ENCODE assay signal across 22 cellular contexts in the genomic region with DNA sequence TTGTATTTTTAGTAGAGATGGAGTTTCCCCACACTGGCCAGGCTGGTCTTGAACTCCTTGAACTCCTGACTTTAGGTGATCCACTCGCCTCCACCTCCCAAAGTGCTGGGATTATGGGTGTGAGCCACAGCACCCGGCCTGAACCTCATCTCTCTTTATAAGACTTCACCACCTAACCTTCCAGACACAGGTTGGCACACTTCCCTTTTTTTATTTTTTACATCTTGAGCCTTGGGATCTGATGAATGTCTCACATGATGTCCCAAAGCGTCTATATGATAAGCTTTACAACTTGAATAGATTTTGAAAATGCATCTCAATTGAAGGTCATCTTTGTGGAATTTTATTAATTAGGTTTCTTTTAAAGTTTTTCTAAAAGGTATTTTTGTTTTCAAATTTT.
DNase-seq lines count a peak whose midpoint lies in the region; ATAC-seq and TF ChIP-seq lines count a peak whose summit lies in the region.
"Had no signal": no experiment of that assay in that cellular context is flagged by ENCODE, and none has a peak within 500 bp of the region (broad histone marks: within the 10 kb centered on the region; RNA-seq: fewer than 3 reads in every experiment).

No MANE protein-coding gene starts in this region.

- POLR2A ChIA-PET in activated CD8-positive, alpha-beta T cell treated with anti-CD3 and anti-CD28 coated beads, Interleukin-2, amount 10 ng/mL, durations not matched to agents 7 days and 5 days (lab: Charles Lee): no interaction called here

- 71 to 82% (median 78%) methylated on average over 3 of the region's 3 CpGs for WGBS in heart left ventricle, 4 donors
- 60 to 70% (median 66%) methylated on average over 3 of the region's 3 CpGs for WGBS in adrenal gland, 4 donors
- 81% methylated on average over 3 of the region's 3 CpGs for WGBS in hepatocyte (ENCODE audit: low lambda C conversion rate, missing lambda C conversion rate)

- H3K9me3 Mint-ChIP-seq in progenitor cell of endocrine pancreas (ENCODE audit: low read depth): no peaks in the 10 kb centered on the region
- no peaks in the 10 kb centered on the region for H3K9me3 Mint-ChIP-seq in activated CD8-positive, alpha-beta T cell treated with anti-CD3 and anti-CD28 coated beads, Interleukin-2, amount 10 ng/mL, durations not matched to agents 7 days and 5 days (ENCODE audit: insufficient read depth)

- DNase-seq in heart left ventricle (no peak), Right ventricle myocardium inferior (ENCODE audit: missing footprints) (no peak), adrenal gland (no peak), hepatocyte (ENCODE audit: low spot score) (no peak), progenitor cell of endocrine pancreas (ENCODE audit: low spot score, unreplicated experiment) (no peak), SK-N-DZ (ENCODE audit: low spot score) (no peak), globus pallidus (ENCODE audit: low spot score) (no peak)
- no peak for DNase-seq in activated CD8-positive, alpha-beta T cell treated with anti-CD3 and anti-CD28 coated beads, Interleukin-2, amount 10 ng/mL, durations not matched to agents 7 days and 5 days
- DNase-seq: 8988T, COR-L47, GDM1, GM23248, HCEC 1CT, IMR-90, Karpas-422, MG63, NCI-H1092, NCI-H146, NCI-H2029 treated with DMSO at 0.1 percent for 48 hours, NCI-H2171 treated with DMSO at 0.1 percent for 48 hours, NCI-H526 treated with DMSO at 0.1 percent for 48 hours had no signal

- H3K36me3 ChIP-seq in heart left ventricle: no peaks in the 10 kb centered on the region
- H3K36me3 ChIP-seq in adrenal gland (replicated peaks in 1 of 2): no peaks in the 10 kb centered on the region
- H3K36me3 ChIP-seq in hepatocyte (replicated peaks; ENCODE audit: insufficient read depth, low read depth): no peaks in the 10 kb centered on the region
- H3K36me3 ChIP-seq: MG63 had no signal

- TF ChIP-seq POLR2A in heart left ventricle (IDR thresholded peaks at IDR 0.05) (no peak), adrenal gland (IDR thresholded peaks at IDR 0.05) (no peak)

- H3K4me3 Mint-ChIP-seq in progenitor cell of endocrine pancreas (ENCODE audit: low read depth): no peak overlapping the region
- H3K4me3 Mint-ChIP-seq in activated CD8-positive, alpha-beta T cell treated with anti-CD3 and anti-CD28 coated beads, Interleukin-2, amount 10 ng/mL, durations not matched to agents 7 days and 5 days: no peak overlapping the region
- H3K4me3 Mint-ChIP-seq: B cell had no signal

- no peak overlapping the region for H2AFZ ChIP-seq in hepatocyte
- H2AFZ ChIP-seq: GM23248 had no signal

- no peaks in the 10 kb centered on the region for H3K9me3 ChIP-seq in heart left ventricle
- H3K9me3 ChIP-seq in adrenal gland (replicated peaks in 1 of 3): no peaks in the 10 kb centered on the region
- H3K9me3 ChIP-seq in hepatocyte (ENCODE audit: low read depth): no peaks in the 10 kb centered on the region
- H3K9me3 ChIP-seq: MG63 had no signal

- TF ChIP-seq CTCF in heart left ventricle (IDR thresholded peaks at IDR 0.05): no peak
- no peak for TF ChIP-seq CTCF in adrenal gland (IDR thresholded peaks at IDR 0.05)
- TF ChIP-seq CTCF in hepatocyte (IDR thresholded peaks at IDR 0.05; ENCODE audit: poor library complexity): no peak
- no peak for TF ChIP-seq CTCF in progenitor cell of endocrine pancreas (IDR thresholded peaks at IDR 0.05; ENCODE audit: unreplicated experiment)

- intact Hi-C loops in heart left ventricle (cut with DNase I): no loop called here
- intact Hi-C loops in Right ventricle myocardium inferior (cut with DNase I): loop anchor here (5.0 kb wide), 1 partner anchor 178 kb away; no protein-coding TSS in a partner anchor
- intact Hi-C loops in adrenal gland (cut with DNase I): no loop called here

- H4K20me1 ChIP-seq in hepatocyte (ENCODE audit: insufficient read depth, poor library complexity, severe bottlenecking): no peaks in the 10 kb centered on the region

- peaks cover 3% of the 10 kb centered on the region for H3K27me3 Mint-ChIP-seq in progenitor cell of endocrine pancreas
- H3K27me3 Mint-ChIP-seq in activated CD8-positive, alpha-beta T cell treated with anti-CD3 and anti-CD28 coated beads, Interleukin-2, amount 10 ng/mL, durations not matched to agents 7 days and 5 days (ENCODE audit: low read depth): no peaks in the 10 kb centered on the region
- H3K27me3 Mint-ChIP-seq: B cell had no signal

- CTCF ChIA-PET in activated CD8-positive, alpha-beta T cell treated with anti-CD3 and anti-CD28 coated beads, Interleukin-2, amount 10 ng/mL, durations not matched to agents 7 days and 5 days (lab: Charles Lee): no interaction called here

- H3K27me3 ChIP-seq in heart left ventricle (no peaks in the 10 kb centered on the region), adrenal gland (no peaks in the 10 kb centered on the region), hepatocyte (no peaks in the 10 kb centered on the region)
- H3K27me3 ChIP-seq: MG63 had no signal

- H3K36me3 Mint-ChIP-seq in progenitor cell of endocrine pancreas (ENCODE audit: insufficient read depth): no peaks in the 10 kb centered on the region
- no peaks in the 10 kb centered on the region for H3K36me3 Mint-ChIP-seq in activated CD8-positive, alpha-beta T cell treated with anti-CD3 and anti-CD28 coated beads, Interleukin-2, amount 10 ng/mL, durations not matched to agents 7 days and 5 days (ENCODE audit: low read depth)

- peak overlapping the region; percentile 65 for H3K27ac Mint-ChIP-seq in progenitor cell of endocrine pancreas
- no peak overlapping the region for H3K27ac Mint-ChIP-seq in activated CD8-positive, alpha-beta T cell treated with anti-CD3 and anti-CD28 coated beads, Interleukin-2, amount 10 ng/mL, durations not matched to agents 7 days and 5 days
- H3K27ac Mint-ChIP-seq: B cell had no signal

- H3K4me2 ChIP-seq in hepatocyte: peak overlapping the region; percentile 62

- ATAC-seq in heart left ventricle: no peak
- no peak for ATAC-seq in Right ventricle myocardium inferior
- no peak for ATAC-seq in activated CD8-positive, alpha-beta T cell treated with anti-CD3 and anti-CD28 coated beads, Interleukin-2, amount 10 ng/mL, durations not matched to agents 7 days and 5 days

- peaks cover 0 to 26% (median 11%) of the 10 kb centered on the region in 12 donors for H3K4me1 ChIP-seq in heart left ventricle
- peaks cover 17 to 19% of the 10 kb centered on the region in 2 donors for H3K4me1 ChIP-seq in adrenal gland (replicated peaks in 1 of 2)
- peaks cover 10% of the 10 kb centered on the region for H3K4me1 ChIP-seq in hepatocyte (ENCODE audit: insufficient read depth)

- H3K27ac ChIP-seq in heart left ventricle (peak overlapping the region in 9 of 12 donors; percentile 13 to 79 (median 63)), adrenal gland (peak overlapping the region in 3 of 5 donors; percentile 0 to 51 (median 15)), hepatocyte (peak overlapping the region; percentile 78)
- H3K27ac ChIP-seq: GM23248 had no signal

- no peaks in the 10 kb centered on the region for H3K9me2 ChIP-seq in hepatocyte (replicated peaks; ENCODE audit: insufficient read depth)

- H3K4me3 ChIP-seq in heart left ventricle: no peak overlapping the region
- H3K4me3 ChIP-seq in adrenal gland: no peak overlapping the region
- H3K4me3 ChIP-seq in hepatocyte: no peak overlapping the region
- H3K4me3 ChIP-seq: GM23248, MG63 had no signal

- H3K79me2 ChIP-seq in hepatocyte: no peaks in the 10 kb centered on the region

- peaks cover 40% of the 10 kb centered on the region for H3K4me1 Mint-ChIP-seq in progenitor cell of endocrine pancreas (ENCODE audit: low read depth)
- peaks cover 15% of the 10 kb centered on the region for H3K4me1 Mint-ChIP-seq in activated CD8-positive, alpha-beta T cell treated with anti-CD3 and anti-CD28 coated beads, Interleukin-2, amount 10 ng/mL, durations not matched to agents 7 days and 5 days (ENCODE audit: low read depth)

Comparison
In these comparisons a context has a peak if more than half of its experiments do, and no peak if none do; other contexts are left out.
1. H3K27ac ChIP-seq: peak in every context shown above with its lines; median percentile 78 in hepatocyte; 63 in heart left ventricle; 15 in adrenal gland.